15 cellular contexts compared by ENCODE assay signal in the genomic region with DNA sequence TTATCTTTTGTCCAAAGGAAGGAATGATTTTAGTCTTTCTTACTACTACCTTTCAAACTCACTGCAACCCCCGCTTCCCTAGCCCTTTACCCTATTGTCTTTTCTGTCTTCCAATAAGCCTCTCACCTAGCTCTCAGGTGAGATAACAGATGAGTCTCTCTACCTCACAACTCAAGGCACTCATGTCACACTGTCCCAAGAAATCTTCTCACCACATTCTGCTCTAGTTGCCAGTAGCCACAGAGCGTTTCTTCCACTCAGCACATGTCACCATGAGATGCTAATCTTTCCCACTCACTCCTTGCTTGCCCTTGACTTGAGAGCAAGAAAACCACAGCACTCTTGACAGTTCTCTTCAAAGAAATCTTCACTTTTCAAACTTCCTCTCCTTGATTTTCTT. TPM values are rescaled to one million over a fixed set of nuclear protein-coding genes. Genes with fewer than 3 reads are reported as not detected.
DNase-seq lines count a peak whose midpoint lies in the region; ATAC-seq and TF ChIP-seq lines count a peak whose summit lies in the region.
"Had no signal": no experiment of that assay in that cellular context is flagged by ENCODE, and none has a peak within 500 bp of the region (broad histone marks: within the 10 kb centered on the region; RNA-seq: fewer than 3 reads in every experiment).

No MANE protein-coding gene starts in this region.

- H3K4me1 Mint-ChIP-seq in activated T-helper 1 cell treated with anti-CD3 and anti-CD28 coated beads, Interleukin-12 subunit alpha, Interleukin-12 subunit beta, Interleukin-2, Interleukin-4 antibody, amounts not matched to agents 30 ng/mL and 10 ng/mL and 1 ng/mL, durations not matched to agents 14 hours and 24 hours and 36 hours (ENCODE audit: low read depth), result peaks cover 25% of the 10 kb centered on the region

- no peak for TF ChIP-seq CTCF in KMS-11 (conservative IDR thresholded peaks at IDR 0.05; ENCODE audit: low read depth, low read length)
- no peak for TF ChIP-seq CTCF in left lung (IDR thresholded peaks at IDR 0.05)

- H3K79me2 ChIP-seq in KMS-11 (ENCODE audit: insufficient read depth, low read depth), result no peaks in the 10 kb centered on the region

- H4K20me1 ChIP-seq in KMS-11 (ENCODE audit: insufficient read depth), result no peaks in the 10 kb centered on the region

- no peaks in the 10 kb centered on the region for H3K36me3 ChIP-seq in KMS-11 (ENCODE audit: insufficient read depth)
- H3K36me3 ChIP-seq in left lung, result no peaks in the 10 kb centered on the region
- H3K36me3 ChIP-seq: BE2C, pancreas, tibial artery had no signal

- H3K9ac ChIP-seq in KMS-11, result no peak overlapping the region

- no peaks in the 10 kb centered on the region for H3K36me3 Mint-ChIP-seq in activated T-helper 1 cell treated with anti-CD3 and anti-CD28 coated beads, Interleukin-12 subunit alpha, Interleukin-12 subunit beta, Interleukin-2, Interleukin-4 antibody, amounts not matched to agents 30 ng/mL and 10 ng/mL and 1 ng/mL, durations not matched to agents 14 hours and 24 hours and 36 hours (ENCODE audit: low read depth)

- no peak overlapping the region for H3K4me3 Mint-ChIP-seq in activated T-helper 1 cell treated with anti-CD3 and anti-CD28 coated beads, Interleukin-12 subunit alpha, Interleukin-12 subunit beta, Interleukin-2, Interleukin-4 antibody, amounts not matched to agents 30 ng/mL and 10 ng/mL and 1 ng/mL, durations not matched to agents 14 hours and 24 hours and 36 hours
- H3K4me3 Mint-ChIP-seq: HFFc6 had no signal

- DNase-seq in EH (ENCODE audit: low read depth) (peak; percentile 44), left lung (no peak), Ammon's horn (ENCODE audit: low spot score) (no peak), T-helper 9 cell (no peak), NCI-H2107 (lab: John Stamatoyannopoulos, UW) (no peak)
- peak; percentile 2 for DNase-seq in activated T-helper 1 cell treated with anti-CD3 and anti-CD28 coated beads, Interleukin-12 subunit alpha, Interleukin-12 subunit beta, Interleukin-2, Interleukin-4 antibody, amounts not matched to agents 30 ng/mL and 10 ng/mL and 1 ng/mL, durations not matched to agents 14 hours and 24 hours and 36 hours (ENCODE audit: low spot score)
- DNase-seq: BE2C, HFFc6, NCI-H1105, NCI-H2171, pancreas, SW 1271 had no signal

- H3K4me2 ChIP-seq in KMS-11, result no peak overlapping the region

- peak overlapping the region; percentile 18; the same call in 1 of the 2 replicates for H2AFZ ChIP-seq in KMS-11 (ENCODE audit: low read depth)

- no peak overlapping the region for H3K27ac ChIP-seq in KMS-11
- H3K27ac ChIP-seq in left lung, result no peak overlapping the region
- H3K27ac ChIP-seq: pancreas, tibial artery had no signal

- peak overlapping the region; percentile 14 for H3K27ac Mint-ChIP-seq in activated T-helper 1 cell treated with anti-CD3 and anti-CD28 coated beads, Interleukin-12 subunit alpha, Interleukin-12 subunit beta, Interleukin-2, Interleukin-4 antibody, amounts not matched to agents 30 ng/mL and 10 ng/mL and 1 ng/mL, durations not matched to agents 14 hours and 24 hours and 36 hours
- H3K27ac Mint-ChIP-seq: HFFc6 had no signal

- no peaks in the 10 kb centered on the region for H3K9me3 Mint-ChIP-seq in activated T-helper 1 cell treated with anti-CD3 and anti-CD28 coated beads, Interleukin-12 subunit alpha, Interleukin-12 subunit beta, Interleukin-2, Interleukin-4 antibody, amounts not matched to agents 30 ng/mL and 10 ng/mL and 1 ng/mL, durations not matched to agents 14 hours and 24 hours and 36 hours
- H3K9me3 Mint-ChIP-seq: HFFc6 had no signal

- intact Hi-C loops in activated T-helper 1 cell treated with anti-CD3 and anti-CD28 coated beads, Interleukin-12 subunit alpha, Interleukin-12 subunit beta, Interleukin-2, Interleukin-4 antibody, amounts not matched to agents 30 ng/mL and 10 ng/mL and 1 ng/mL, durations not matched to agents 14 hours and 24 hours and 36 hours (cut with micrococcal nuclease), result no loop called here
- intact Hi-C loops in left lung (cut with DNase I), result no loop called here

- H3K4me1 ChIP-seq in KMS-11 (ENCODE audit: low read depth, poor library complexity, severe bottlenecking) (peaks cover 5% of the 10 kb centered on the region), left lung (no peaks in the 10 kb centered on the region)
- H3K4me1 ChIP-seq: BE2C, pancreas, tibial artery had no signal

- H3K9me3 ChIP-seq in left lung, result no peaks in the 10 kb centered on the region
- H3K9me3 ChIP-seq: BE2C, pancreas, tibial artery had no signal

- H3K4me3 ChIP-seq in KMS-11 (IDR thresholded peaks at IDR 0.05; ENCODE audit: insufficient read depth, low read depth, low read length) (no peak overlapping the region), left lung (no peak overlapping the region)
- H3K4me3 ChIP-seq: pancreas, tibial artery had no signal

- H3K27me3 Mint-ChIP-seq in activated T-helper 1 cell treated with anti-CD3 and anti-CD28 coated beads, Interleukin-12 subunit alpha, Interleukin-12 subunit beta, Interleukin-2, Interleukin-4 antibody, amounts not matched to agents 30 ng/mL and 10 ng/mL and 1 ng/mL, durations not matched to agents 14 hours and 24 hours and 36 hours (ENCODE audit: insufficient read depth), result peaks cover 13% of the 10 kb centered on the region

- peak; percentile 81 for ATAC-seq in left lung
- ATAC-seq: HepG2, pancreas had no signal

- H3K27me3 ChIP-seq in KMS-11 (ENCODE audit: insufficient read depth, low read depth), result no peaks in the 10 kb centered on the region
- no peaks in the 10 kb centered on the region for H3K27me3 ChIP-seq in left lung
- H3K27me3 ChIP-seq: BE2C, pancreas had no signal

RNA-seq across cellular contexts. Expression of a gene that starts 32.7 kb away (rescaled TPM):
- total RNA-seq in activated T-helper 1 cell treated with anti-CD3 and anti-CD28 coated beads, Interleukin-12 subunit alpha, Interleukin-12 subunit beta, Interleukin-2, Interleukin-4 antibody, amounts not matched to agents 30 ng/mL and 10 ng/mL and 1 ng/mL, durations not matched to agents 14 hours and 24 hours and 36 hours, result 26.1 and 28.8 TPM in 2 replicates
- 10 to 100 TPM; 71.9 to 77.1 TPM for total RNA-seq in left lung

RNA-seq across cellular contexts. Expression of a gene that starts 37.4 kb away (rescaled TPM):
- total RNA-seq in activated T-helper 1 cell treated with anti-CD3 and anti-CD28 coated beads, Interleukin-12 subunit alpha, Interleukin-12 subunit beta, Interleukin-2, Interleukin-4 antibody, amounts not matched to agents 30 ng/mL and 10 ng/mL and 1 ng/mL, durations not matched to agents 14 hours and 24 hours and 36 hours, result 136 and 153 TPM in 2 replicates
- 100 to 1,000 TPM; 147 to 152 TPM for total RNA-seq in left lung

Comparison
In these comparisons a context has a peak if more than half of its experiments do, and no peak if none do; other contexts are left out.
1. DNase-seq: peak in EH (single experiment) and activated T-helper 1 cell treated with anti-CD3 and anti-CD28 coated beads, Interleukin-12 subunit alpha, Interleukin-12 subunit beta, Interleukin-2, Interleukin-4 antibody, amounts not matched to agents 30 ng/mL and 10 ng/mL and 1 ng/mL, durations not matched to agents 14 hours and 24 hours and 36 hours (single experiment); none in left lung (0 of 2), Ammon's horn (single experiment), T-helper 9 cell (single experiment) and NCI-H2107 (single experiment).